Comparison of ENCODE assay signal across 8 cellular contexts in the genomic region with DNA sequence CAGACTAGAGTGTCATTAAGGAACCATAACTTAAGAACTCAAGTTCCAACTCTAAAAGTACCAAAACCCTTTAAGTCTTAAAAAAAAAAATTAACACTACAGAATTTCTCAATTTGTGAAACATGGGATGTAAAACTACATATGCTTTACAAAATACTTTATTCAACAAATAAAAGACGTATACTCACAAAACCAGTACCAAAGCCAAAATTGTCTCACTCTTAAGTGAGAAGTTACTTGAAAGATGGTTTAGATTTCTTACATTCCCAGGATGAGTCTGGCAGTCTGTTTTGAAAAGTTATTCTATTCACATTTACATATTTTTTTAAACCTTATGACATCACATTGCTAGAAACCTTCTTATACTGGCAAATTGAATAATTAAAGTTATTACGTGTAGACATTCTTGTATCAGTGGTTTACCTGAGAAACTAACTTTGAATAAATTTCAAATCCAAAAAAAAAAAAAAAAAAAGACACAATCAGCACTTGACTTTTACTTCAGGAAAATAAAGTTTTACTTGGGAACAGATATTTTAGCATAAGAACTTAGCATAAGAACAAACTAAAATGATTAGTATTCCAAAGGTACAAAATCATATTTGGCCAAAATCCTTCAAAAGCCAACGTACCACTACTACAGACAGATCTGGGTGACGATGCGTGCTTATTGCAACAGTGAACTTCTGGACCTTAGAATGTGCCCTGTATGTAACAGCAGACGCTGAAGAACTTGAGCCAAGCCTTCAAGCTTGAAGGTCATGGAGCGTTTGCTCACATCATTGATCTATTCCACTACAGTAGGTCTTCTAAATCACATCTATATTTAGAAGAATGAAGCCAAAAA. TPM values are rescaled to one million over a fixed set of nuclear protein-coding genes. Genes with fewer than 3 reads are reported as not detected.
A peak's percentile ranks its signal among the peaks of the same experiment; 100 is the strongest.
DNase-seq lines count a peak whose midpoint lies in the region; ATAC-seq and TF ChIP-seq lines count a peak whose summit lies in the region.

No MANE protein-coding gene starts in this region.

- peak overlapping the region in 50 of 59 donors; percentile 19 to 99 (median 99) for H3K27ac ChIP-seq in dorsolateral prefrontal cortex

- H3K9me3 Mint-ChIP-seq in activated CD8-positive, alpha-beta memory T cell treated with anti-CD3 and anti-CD28 coated beads, Interleukin-2, amount 10 ng/mL, durations not matched to agents 7 days and 5 days (ENCODE audit: low read depth), result no peaks in the 10 kb centered on the region

- H3K27me3 ChIP-seq in dorsolateral prefrontal cortex, result no peaks in the 10 kb centered on the region

- CTCF ChIA-PET in activated CD8-positive, alpha-beta memory T cell treated with anti-CD3 and anti-CD28 coated beads, Interleukin-2, amount 10 ng/mL, durations not matched to agents 7 days and 5 days (lab: Charles Lee), result no interaction called here

- ATAC-seq in HG03139 (IDR thresholded peaks at IDR 0.05; ENCODE audit: unreplicated experiment), result no peak
- no peak for ATAC-seq in activated CD8-positive, alpha-beta memory T cell treated with anti-CD3 and anti-CD28 coated beads, Interleukin-2, amount 10 ng/mL, durations not matched to agents 7 days and 5 days
- ATAC-seq in GM21786 (IDR thresholded peaks at IDR 0.05; ENCODE audit: unreplicated experiment), result no peak

- H3K4me1 Mint-ChIP-seq in activated CD8-positive, alpha-beta memory T cell treated with anti-CD3 and anti-CD28 coated beads, Interleukin-2, amount 10 ng/mL, durations not matched to agents 7 days and 5 days, result peaks cover 9% of the 10 kb centered on the region

- no peak overlapping the region for H3K27ac Mint-ChIP-seq in activated CD8-positive, alpha-beta memory T cell treated with anti-CD3 and anti-CD28 coated beads, Interleukin-2, amount 10 ng/mL, durations not matched to agents 7 days and 5 days

- H3K4me3 ChIP-seq in dorsolateral prefrontal cortex, result peak overlapping the region; percentile 55 to 94 (median 84)

- intact Hi-C loops in dorsolateral prefrontal cortex (cut with DNase I), result loop anchor here (5.0 to 10.0 kb wide), 5 partner anchors 81 to 373 kb away; a partner anchor contains a TSS

- DNase-seq in Daoy (ENCODE audit: low read depth) (peak; percentile 40), NCI-H446 treated with DMSO at 0.1 percent for 48 hours (lab: John Stamatoyannopoulos, UW) (peak; percentile 15), dorsolateral prefrontal cortex (no peak), midbrain (lab: John Stamatoyannopoulos, UW) (peak; percentile 51), ureter (ENCODE audit: low spot score) (no peak)
- DNase-seq in activated CD8-positive, alpha-beta memory T cell treated with anti-CD3 and anti-CD28 coated beads, Interleukin-2, amount 10 ng/mL, durations not matched to agents 7 days and 5 days, result no peak

- H3K27me3 Mint-ChIP-seq in activated CD8-positive, alpha-beta memory T cell treated with anti-CD3 and anti-CD28 coated beads, Interleukin-2, amount 10 ng/mL, durations not matched to agents 7 days and 5 days, result peaks cover 53% of the 10 kb centered on the region

- no peak for TF ChIP-seq CTCF in dorsolateral prefrontal cortex (IDR thresholded peaks at IDR 0.05 in 54 of 56, conservative IDR thresholded peaks at IDR 0.05 in 2 of 56; ENCODE audit: low read depth in 1 of 56, partially characterized antibody in 56 of 56)

- H3K4me3 Mint-ChIP-seq in activated CD8-positive, alpha-beta memory T cell treated with anti-CD3 and anti-CD28 coated beads, Interleukin-2, amount 10 ng/mL, durations not matched to agents 7 days and 5 days, result no peak overlapping the region

- H3K36me3 Mint-ChIP-seq in activated CD8-positive, alpha-beta memory T cell treated with anti-CD3 and anti-CD28 coated beads, Interleukin-2, amount 10 ng/mL, durations not matched to agents 7 days and 5 days, result no peaks in the 10 kb centered on the region

RNA-seq across cellular contexts. Expression of a gene that starts 2.6 kb away (rescaled TPM):
- total RNA-seq in Daoy (2014; rRNA removed; shearing (Covaris generic)), result 18.5 and 27.7 TPM in 2 replicates
- total RNA-seq in dorsolateral prefrontal cortex (100 to 1,000 TPM in 119 of 120 experiments, 10 to 100 TPM in 1; 97.5 to 158 (median 125) TPM), ureter (51.5 TPM)
- 1 to 10 TPM; 1.3 to 2.8 TPM for total RNA-seq in activated CD8-positive, alpha-beta memory T cell treated with anti-CD3 and anti-CD28 coated beads, Interleukin-2, amount 10 ng/mL, durations not matched to agents 7 days and 5 days

Comparison
In these comparisons a context has a peak if more than half of its experiments do, and no peak if none do; other contexts are left out.
1. DNase-seq: peak in Daoy (single experiment), NCI-H446 treated with DMSO at 0.1 percent for 48 hours (single experiment) and midbrain (single experiment); none in dorsolateral prefrontal cortex (0 of 10), activated CD8-positive, alpha-beta memory T cell treated with anti-CD3 and anti-CD28 coated beads, Interleukin-2, amount 10 ng/mL, durations not matched to agents 7 days and 5 days (single experiment) and ureter (single experiment).